ENCODE assay signal across 3 cellular contexts in the genomic region with DNA sequence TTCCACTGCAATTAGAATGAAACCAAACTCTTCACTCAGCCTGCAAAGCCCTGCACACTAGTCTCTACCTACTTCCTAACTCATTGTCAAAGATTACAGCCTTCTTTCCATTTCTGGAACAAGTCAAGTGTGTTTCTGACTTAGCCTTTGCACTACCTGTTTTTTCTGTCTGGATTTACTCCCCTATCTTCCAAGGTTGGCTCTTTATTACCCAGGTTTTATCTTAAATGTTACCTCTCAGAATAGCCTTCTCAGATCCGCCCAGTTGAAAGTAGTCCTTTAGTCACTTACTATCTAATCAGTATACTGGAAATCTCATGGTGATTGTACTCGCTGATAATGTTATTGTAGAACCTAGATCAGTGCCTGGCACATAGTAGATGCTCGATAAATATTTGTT.
TF ChIP-seq lines count a peak whose summit lies in the region.

No MANE protein-coding gene starts in this region.

TF ChIP-seq in A549, 52 proteins besides CTCF, POLR2A, EP300 and RAD21:
- no peak for TF ChIP-seq TP53 (CRISPR knock-in tag; IDR thresholded peaks at IDR 0.05)
- no peak for TF ChIP-seq MAZ (IDR thresholded peaks at IDR 0.05; ENCODE audit: borderline replicate concordance, low read depth, low read length)
- TF ChIP-seq HDAC2 (IDR thresholded peaks at IDR 0.05), result no peak
- TF ChIP-seq RNF2 (IDR thresholded peaks at IDR 0.05; ENCODE audit: borderline replicate concordance, low read depth), result no peak
- TF ChIP-seq KDM5A (IDR thresholded peaks at IDR 0.05), result no peak
- no peak for TF ChIP-seq FOSL2 (IDR thresholded peaks at IDR 0.05)
- no peak for TF ChIP-seq FOSL2 (CRISPR knock-in tag; IDR thresholded peaks at IDR 0.05)
- no peak for TF ChIP-seq JUNB (IDR thresholded peaks at IDR 0.05)
- no peak for TF ChIP-seq SREBF2 (IDR thresholded peaks at IDR 0.05)
- no peak for TF ChIP-seq SMC3 (IDR thresholded peaks at IDR 0.05)
- no peak for TF ChIP-seq EHMT2 (IDR thresholded peaks at IDR 0.05; ENCODE audit: low read depth)
- no peak for TF ChIP-seq HEYL (CRISPR knock-in tag; IDR thresholded peaks at IDR 0.05)
- no peak for TF ChIP-seq ZFP36 (IDR thresholded peaks at IDR 0.05; ENCODE audit: borderline replicate concordance, partially characterized antibody)
- no peak for TF ChIP-seq ESRRA (IDR thresholded peaks at IDR 0.05; ENCODE audit: borderline replicate concordance, low read length)
- TF ChIP-seq JUN (IDR thresholded peaks at IDR 0.05), result no peak

TF ChIP-seq in IMR-90, 13 proteins besides CTCF, POLR2A, EP300 and RAD21:
- TF ChIP-seq MAZ (IDR thresholded peaks at IDR 0.05; ENCODE audit: borderline replicate concordance, low read depth, low read length), result no peak
- TF ChIP-seq USF2 (IDR thresholded peaks at IDR 0.05; ENCODE audit: low read depth, low read length), result no peak
- TF ChIP-seq, protein P1, sequence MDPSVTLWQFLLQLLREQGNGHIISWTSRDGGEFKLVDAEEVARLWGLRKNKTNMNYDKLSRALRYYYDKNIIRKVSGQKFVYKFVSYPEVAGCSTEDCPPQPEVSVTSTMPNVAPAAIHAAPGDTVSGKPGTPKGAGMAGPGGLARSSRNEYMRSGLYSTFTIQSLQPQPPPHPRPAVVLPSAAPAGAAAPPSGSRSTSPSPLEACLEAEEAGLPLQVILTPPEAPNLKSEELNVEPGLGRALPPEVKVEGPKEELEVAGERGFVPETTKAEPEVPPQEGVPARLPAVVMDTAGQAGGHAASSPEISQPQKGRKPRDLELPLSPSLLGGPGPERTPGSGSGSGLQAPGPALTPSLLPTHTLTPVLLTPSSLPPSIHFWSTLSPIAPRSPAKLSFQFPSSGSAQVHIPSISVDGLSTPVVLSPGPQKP (IDR thresholded peaks at IDR 0.05; ENCODE audit: borderline replicate concordance, low read depth, low read length), result no peak
- no peak for TF ChIP-seq MXI1 (IDR thresholded peaks at IDR 0.05; ENCODE audit: borderline replicate concordance, low read depth, low read length)
- no peak for TF ChIP-seq BHLHE40 (IDR thresholded peaks at IDR 0.05; ENCODE audit: low read depth, low read length)
- no peak for TF ChIP-seq CEBPB (IDR thresholded peaks at IDR 0.05; ENCODE audit: low read depth, low read length)
- TF ChIP-seq NFE2L2 (IDR thresholded peaks at IDR 0.05; ENCODE audit: low read depth, low read length), result no peak
- no peak for TF ChIP-seq FOS (IDR thresholded peaks at IDR 0.05; ENCODE audit: low read depth, low read length)

TF ChIP-seq in K562, 482 proteins besides CTCF, POLR2A, EP300 and RAD21:
- no peak for TF ChIP-seq ZBTB9 (CRISPR knock-in tag; IDR thresholded peaks at IDR 0.05)
- TF ChIP-seq TARDBP (IDR thresholded peaks at IDR 0.05), result no peak
- TF ChIP-seq ZBTB7A (IDR thresholded peaks at IDR 0.05; ENCODE audit: borderline replicate concordance, control insufficient read depth, low read depth, low read length), result no peak
- TF ChIP-seq E2F4 (CRISPR knock-in tag; IDR thresholded peaks at IDR 0.05; ENCODE audit: low read depth), result no peak
- TF ChIP-seq ZNF24 (IDR thresholded peaks at IDR 0.05), result peak; percentile 48; the same call in 1 of the 2 replicates
